ENCODE assay signal across 16 cellular contexts in the genomic region with DNA sequence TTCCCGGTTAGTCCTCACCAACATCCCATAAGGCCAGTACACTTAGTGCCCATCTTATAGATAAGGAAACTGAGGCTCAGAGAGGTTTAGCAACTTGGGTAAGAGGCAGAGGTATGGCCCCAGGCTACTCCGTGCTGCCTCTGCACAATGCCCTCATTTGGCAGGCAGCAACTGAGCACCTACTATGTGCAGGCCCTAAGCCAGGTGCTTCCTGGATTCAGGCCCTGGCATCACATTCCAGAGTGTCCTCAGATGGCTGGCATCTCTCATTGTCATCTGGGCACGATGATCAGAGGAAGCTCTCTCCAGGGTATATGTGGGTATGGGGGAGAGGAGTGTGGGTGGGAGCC. TPM values are rescaled to one million over a fixed set of nuclear protein-coding genes. Genes with fewer than 3 reads are reported as not detected.
A peak's percentile ranks its signal among the peaks of the same experiment; 100 is the strongest.
DNase-seq lines count a peak whose midpoint lies in the region; ATAC-seq, FAIRE-seq and TF ChIP-seq lines count a peak whose summit lies in the region.
"Had no signal": no experiment of that assay in that cellular context is flagged by ENCODE, and none has a peak within 500 bp of the region (broad histone marks: within the 10 kb centered on the region; RNA-seq: fewer than 3 reads in every experiment).

No MANE protein-coding gene starts in this region.

- CTCF ChIA-PET in K562 (lab: Yijun Ruan, JAX; ENCODE audit: low intra/inter-chr PET ratio), result no interaction called here

- H2AFZ ChIP-seq in K562 (ENCODE audit: low read depth, low read length), result no peak overlapping the region

- in situ Hi-C loops in K562 (cut with MboI), result no loop called here

- no peaks in the 10 kb centered on the region; the same call in 2 of the 3 replicates for H3K79me2 ChIP-seq in K562 (ENCODE audit: control insufficient read depth, insufficient read depth, low read length)

- H3K4me3 ChIP-seq in BLaER1 treated with 17β-estradiol and CSF1 and Interleukin-3, amounts not matched to agents 10 nM and 100 nM, result no peak overlapping the region; a peak in 1 of 20 replicates
- H3K4me3 ChIP-seq in K562, result no peak overlapping the region
- no peak overlapping the region for H3K4me3 ChIP-seq in spleen
- H3K4me3 ChIP-seq: A549 had no signal

- FAIRE-seq in K562 (lab: Jason Lieb, UNC), result no peak
- FAIRE-seq: A549, H54 had no signal

- no peaks in the 10 kb centered on the region for H3K9me3 ChIP-seq in BLaER1 treated with 17β-estradiol and CSF1 and Interleukin-3, amounts not matched to agents 10 nM and 100 nM (replicated peaks in 1 of 11)
- H3K9me3 ChIP-seq in K562 (replicated peaks; ENCODE audit: control insufficient read depth, insufficient read depth, low read depth, low read length) (no peaks in the 10 kb centered on the region), spleen (no peaks in the 10 kb centered on the region)
- H3K9me3 ChIP-seq: A549 had no signal

- no peaks in the 10 kb centered on the region for H3K36me3 ChIP-seq in BLaER1 treated with 17β-estradiol and CSF1 and Interleukin-3, amounts not matched to agents 10 nM and 100 nM
- no peaks in the 10 kb centered on the region for H3K36me3 ChIP-seq in K562 (ENCODE audit: control insufficient read depth, insufficient read depth, low read length)
- no peaks in the 10 kb centered on the region for H3K36me3 ChIP-seq in spleen

- WGBS in K562 (ENCODE audit: insufficient coverage, low coverage, missing lambda C conversion rate), result 11% methylated on average over 3 of the region's 3 CpGs
- 62 to 87% (median 81%) methylated on average over 3 of the region's 3 CpGs for WGBS in spleen, 5 donors

- TF ChIP-seq CTCF in K562 (IDR thresholded peaks at IDR 0.05 in 2 of 3, conservative IDR thresholded peaks at IDR 0.05 in 1 of 3; ENCODE audit: insufficient read depth in 2 of 3, low read depth in 1 of 3, low read length in 3 of 3) (no peak), spleen (IDR thresholded peaks at IDR 0.05 in 8 of 11, conservative IDR thresholded peaks at IDR 0.05 in 3 of 11) (no peak)

- no TSS peak for BruUV-seq in K562 (replicated peaks; lab: Mats Ljungman, UMichigan)

- H3K9ac ChIP-seq in BLaER1 treated with 17β-estradiol and CSF1 and Interleukin-3, amounts not matched to agents 10 nM and 100 nM, result peak overlapping the region in 6 of 11 experiments; percentile 2 to 80 (median 76); a peak in 7 of 22 replicates
- H3K9ac ChIP-seq in K562 (ENCODE audit: insufficient read depth in 1 of 2, low read depth in 2 of 2, low read length in 2 of 2), result no peak overlapping the region

- peak overlapping the region in 7 of 11 experiments; percentile 6 to 88 (median 85); a peak in 12 of 22 replicates for H3K27ac ChIP-seq in BLaER1 treated with 17β-estradiol and CSF1 and Interleukin-3, amounts not matched to agents 10 nM and 100 nM
- H3K27ac ChIP-seq in K562 (ENCODE audit: extremely low read depth, low read depth, low read length) (no peak overlapping the region), substantia nigra (ENCODE audit: low read depth, low read length, poor library complexity, severe bottlenecking) (peak overlapping the region; percentile 76), spleen (no peak overlapping the region)
- H3K27ac ChIP-seq: HL-60 had no signal

- peaks cover 0 to 23% (median 0%) of the 10 kb centered on the region in 11 experiments; a peak in 6 of 22 replicates for H3K27me3 ChIP-seq in BLaER1 treated with 17β-estradiol and CSF1 and Interleukin-3, amounts not matched to agents 10 nM and 100 nM
- H3K27me3 ChIP-seq in K562 (ENCODE audit: control insufficient read depth in 2 of 2, insufficient read depth in 2 of 2, low read length in 2 of 2) (peaks cover 1 to 2% of the 10 kb centered on the region in 2 experiments; a peak in 2 of 5 replicates), spleen (replicated peaks in 1 of 7) (peaks cover 0 to 19% (median 6%) of the 10 kb centered on the region in 7 donors)

- peaks cover 61 to 94% (median 91%) of the 10 kb centered on the region in 10 experiments for H3K4me1 ChIP-seq in BLaER1 treated with 17β-estradiol and CSF1 and Interleukin-3, amounts not matched to agents 10 nM and 100 nM
- H3K4me1 ChIP-seq in K562 (replicated peaks in 1 of 2; ENCODE audit: control insufficient read depth in 2 of 2, insufficient read depth in 2 of 2, low read length in 2 of 2), result peaks cover 15 to 37% of the 10 kb centered on the region in 2 experiments; a peak in 4 of 5 replicates
- peaks cover 4 to 43% (median 26%) of the 10 kb centered on the region in 6 donors for H3K4me1 ChIP-seq in spleen

- peaks cover 5% of the 10 kb centered on the region for H3K9me1 ChIP-seq in K562 (ENCODE audit: control insufficient read depth, insufficient read depth, low read length)

- H3K4me2 ChIP-seq in BLaER1 treated with 17β-estradiol and CSF1 and Interleukin-3, amounts not matched to agents 10 nM and 100 nM, result peak overlapping the region; percentile 78 to 100 (median 97)
- no peak overlapping the region for H3K4me2 ChIP-seq in K562 (ENCODE audit: insufficient read depth, low read length)
- H3K4me2 ChIP-seq: A549 had no signal

- no peak for TF ChIP-seq RAD21 in K562 (CRISPR knock-in tag; conservative IDR thresholded peaks at IDR 0.05 in 1 of 2, IDR thresholded peaks at IDR 0.05 in 1 of 2)

- ATAC-seq in K562, result no peak
- ATAC-seq: A549, HCT116 had no signal

- no peak for DNase-seq in K562 (ENCODE audit: extremely low read depth in 1 of 4, low spot score in 3 of 4)
- peak; percentile 13 for DNase-seq in epidermal melanocyte (ENCODE audit: insufficient read length, low spot score)
- no peak for DNase-seq in substantia nigra (lab: John Stamatoyannopoulos, UW)
- no peak for DNase-seq in RKO (ENCODE audit: low spot score)
- DNase-seq in spleen, result no peak
- DNase-seq in NCI-H1417 (lab: John Stamatoyannopoulos, UW), result no peak
- DNase-seq: CD4-positive, CD25-positive, alpha-beta regulatory T cell; DMS53; GF-D8; IMR-90 had no signal

- TF ChIP-seq EP300 in K562 (IDR thresholded peaks at IDR 0.05; ENCODE audit: low read length), result no peak

- POLR2A ChIA-PET in K562 (lab: Yijun Ruan, JAX), result interaction anchor here (0.7 kb wide), 1 partner anchor 103 kb away, joined by 3 read pairs; no protein-coding TSS in a partner anchor

- H4K20me1 ChIP-seq in BLaER1 treated with 17β-estradiol and CSF1 and Interleukin-3, amounts not matched to agents 10 nM and 100 nM, result peaks cover 0 to 32% (median 0%) of the 10 kb centered on the region in 11 experiments; a peak in 1 of 22 replicates
- 0 out of 2 replicates have a peak, but pooled peaks cover 5% of the 10 kb centered on the region for H4K20me1 ChIP-seq in K562 (replicated peaks; ENCODE audit: control insufficient read depth, insufficient read depth, low read length)

- TF ChIP-seq POLR2A in K562 (conservative IDR thresholded peaks at IDR 0.05) (no peak), spleen (IDR thresholded peaks at IDR 0.05) (no peak)

- intact Hi-C loops in K562 (cut with micrococcal nuclease), result no loop called here
- intact Hi-C loops in spleen (cut with DNase I; ENCODE audit: low total_unique reads), result no loop called here

TF ChIP-seq in K562, 482 proteins besides CTCF, POLR2A, EP300 and RAD21:
- TF ChIP-seq CHCHD3 (CRISPR knock-in tag; IDR thresholded peaks at IDR 0.05), result no peak
- peak; percentile 84 for TF ChIP-seq ZKSCAN1 (IDR thresholded peaks at IDR 0.05; ENCODE audit: low read depth, low read length)
- no peak for TF ChIP-seq NFIC (IDR thresholded peaks at IDR 0.05)
- TF ChIP-seq ZNF311 (CRISPR knock-in tag; IDR thresholded peaks at IDR 0.05), result no peak
- TF ChIP-seq LARP7 (IDR thresholded peaks at IDR 0.05), result no peak
- no peak for TF ChIP-seq ZFX (CRISPR knock-in tag; IDR thresholded peaks at IDR 0.05)
- TF ChIP-seq ATF1 (CRISPR knock-in tag; IDR thresholded peaks at IDR 0.05), result no peak
- no peak for TF ChIP-seq ATF1 (tag; IDR thresholded peaks at IDR 0.05)
- TF ChIP-seq PTTG1 (tag; IDR thresholded peaks at IDR 0.05; ENCODE audit: low read depth), result no peak

RNA-seq across cellular contexts. Expression of a gene that starts 53.8 kb away (rescaled TPM):
- total RNA-seq in K562 (2011; cell fraction: chromatin; rRNA removed; ENCODE audit: low replicate concordance), result 0.09 TPM in 2 replicates
- under 0.01 TPM in 1 of 2 replicates, not detected in the other for total RNA-seq in K562 (2011; cell fraction: nucleolus; rRNA removed)
- total RNA-seq in K562 (2011; cell fraction: nucleoplasm; rRNA removed), result not detected in 2 replicates
- 0.09 TPM in 1 of 2 replicates, not detected in the other for total RNA-seq in K562 (2014; rRNA removed)
- not detected in 2 replicates for total RNA-seq in K562 (2014; rRNA removed; fragmentation: Illumina TruSeq; extraction: Trizol)
- total RNA-seq in K562 (2015; rRNA removed; fragmentation: Illumina TruSeq; extraction: Trizol), result not detected in 2 replicates
- 0.04 and 0.07 TPM in 2 replicates for total RNA-seq in K562 (2021)
- polyA plus RNA-seq in K562 (2011; rRNA removed), result 0.04 and 0.11 TPM in 2 replicates
- 0.09 TPM in 1 of 2 replicates, not detected in the other for polyA plus RNA-seq in K562 (2011; cell fraction: cytosol; rRNA removed)
- 0.18 and 0.29 TPM in 2 replicates for polyA plus RNA-seq in K562 (2011; cell fraction: nucleus; rRNA removed)
- 0.01 and 0.06 TPM in 2 replicates for polyA plus RNA-seq in K562 (2012)
- 0.01 TPM in 1 of 2 replicates, not detected in the other for polyA plus RNA-seq in K562 (2014; fragmentation: Illumina TruSeq; extraction: Trizol)
- not detected for polyA plus RNA-seq in K562 (2014; fragmentation: Nextera tagmentation; extraction: Ambion mirVana)
- 0.01 TPM in 1 of 2 replicates, not detected in the other for polyA plus RNA-seq in K562 (2014; rRNA removed)
- 0.03 TPM in 1 of 2 replicates, not detected in the other for polyA minus RNA-seq in K562 (2011; rRNA and poly(A)+ RNA removed)
- not detected in 2 replicates for polyA minus RNA-seq in K562 (2011; cell fraction: cytosol; rRNA and poly(A)+ RNA removed)
- 0.11 TPM in 1 of 2 replicates, not detected in the other for polyA minus RNA-seq in K562 (2011; cell fraction: nucleus; rRNA and poly(A)+ RNA removed)
- total RNA-seq in spleen, result under 1 TPM in 6 of 7 donors, not detected in 1; 0.09 to 0.42 (median 0.25) TPM
- polyA plus RNA-seq in spleen, result under 1 TPM; 0.03 to 0.24 (median 0.05) TPM
- total RNA-seq: CD4-positive, CD25-positive, alpha-beta regulatory T cell; IMR-90 had no signal
- polyA plus RNA-seq: AG04450; CD4-positive, CD25-positive, alpha-beta regulatory T cell had no signal

Comparison
In these comparisons a context has a peak if more than half of its experiments do, and no peak if none do; other contexts are left out.
1. H3K27ac ChIP-seq: peak in BLaER1 treated with 17β-estradiol and CSF1 and Interleukin-3, amounts not matched to agents 10 nM and 100 nM (7 of 11) and substantia nigra (single experiment); none in K562 (single experiment) and spleen (0 of 8).
2. H3K9ac ChIP-seq: peak in BLaER1 treated with 17β-estradiol and CSF1 and Interleukin-3, amounts not matched to agents 10 nM and 100 nM (6 of 11); none in K562 (0 of 2).